Comparison of ENCODE assay signal across 17 cellular contexts in genomic region chr1:66284746-66285145, GRCh38.
"Had no signal": no experiment of that assay in that cellular context is flagged by ENCODE, and none has a peak within 500 bp of the region (broad histone marks: within the 10 kb centered on the region; RNA-seq: fewer than 3 reads in every experiment).

No MANE protein-coding gene starts in this region.

- H3K27ac ChIP-seq: gastrocnemius medialis, heart left ventricle, lower lobe of right lung, ovary, SJSA1, thoracic aorta, upper lobe of right lung had no signal

- ATAC-seq: effector memory CD8-positive, alpha-beta T cell; gastrocnemius medialis; heart left ventricle; left cardiac atrium; lower lobe of right lung; upper lobe of right lung had no signal

- H3K4me3 ChIP-seq: gastrocnemius medialis, heart left ventricle, lower lobe of right lung, ovary, SJSA1, thoracic aorta, upper lobe of right lung had no signal

- H3K9me3 Mint-ChIP-seq: activated naive CD4-positive, alpha-beta T cell treated with anti-CD3 and anti-CD28 coated beads for 36 hours; brain; effector memory CD8-positive, alpha-beta T cell had no signal

- H3K4me3 Mint-ChIP-seq: activated naive CD4-positive, alpha-beta T cell treated with anti-CD3 and anti-CD28 coated beads for 36 hours; brain had no signal

- H3K27me3 Mint-ChIP-seq: effector memory CD8-positive, alpha-beta T cell had no signal

- DNase-seq: activated naive CD4-positive, alpha-beta T cell treated with anti-CD3 and anti-CD28 coated beads for 36 hours; amniotic stem cell; central memory CD4-positive, alpha-beta T cell; dermis blood vessel endothelial cell; effector memory CD8-positive, alpha-beta T cell; gastrocnemius medialis; heart left ventricle; left cardiac atrium; lower lobe of right lung; ovary; stimulated activated CD4-positive, alpha-beta T cell treated with anti-CD3 and anti-CD28 coated beads, Interleukin-1b, Interleukin-23, amount 100 ng/mL, for 48 hours; T1000; upper lobe of right lung had no signal

- H3K27ac Mint-ChIP-seq: activated naive CD4-positive, alpha-beta T cell treated with anti-CD3 and anti-CD28 coated beads for 36 hours; activated T-helper 2 cell treated with anti-CD3 and anti-CD28 coated beads, Interferon-gamma antibody, Interleukin-2, Interleukin-4, amounts not matched to agents 10 μg/mL and 5 μg/mL and 100 μg/mL, durations not matched to agents 14 hours and 24 hours and 36 hours had no signal

- H3K36me3 ChIP-seq: gastrocnemius medialis, heart left ventricle, lower lobe of right lung, ovary, SJSA1, thoracic aorta, upper lobe of right lung had no signal

- H3K27me3 ChIP-seq: gastrocnemius medialis, heart left ventricle, ovary, SJSA1, upper lobe of right lung had no signal

- H3K9me3 ChIP-seq: gastrocnemius medialis, heart left ventricle, lower lobe of right lung, ovary, SJSA1, thoracic aorta, upper lobe of right lung had no signal
